Comparison of ENCODE assay signal across 26 cellular contexts in genomic region chr10:112844681-112845080, GRCh38.
"Had no signal": no experiment of that assay in that cellular context is flagged by ENCODE, and none has a peak within 500 bp of the region (broad histone marks: within the 10 kb centered on the region; RNA-seq: fewer than 3 reads in every experiment).

No MANE protein-coding gene starts in this region.

- H3K9ac ChIP-seq: SK-N-SH had no signal

- H3K27me3 ChIP-seq: ascending aorta, cardiac muscle cell, SJCRH30 had no signal

- H3K9me3 ChIP-seq: SJCRH30, SK-N-SH had no signal

- H3K4me1 Mint-ChIP-seq: activated naive CD4-positive, alpha-beta T cell treated with anti-CD3 and anti-CD28 coated beads, Interleukin-2, amount 50 U/mL, for 24 hours had no signal

- H3K4me3 ChIP-seq: ascending aorta, cardiac muscle cell, SJCRH30 had no signal

- H3K4me1 ChIP-seq: ascending aorta had no signal

- H3K9me2 ChIP-seq: SK-N-SH had no signal

- H3K27me3 Mint-ChIP-seq: activated naive CD4-positive, alpha-beta T cell treated with anti-CD3 and anti-CD28 coated beads, Interleukin-2, amount 50 U/mL, for 24 hours; brain had no signal

- H3K4me2 ChIP-seq: SK-N-SH had no signal

- H3K27ac Mint-ChIP-seq: activated CD8-positive, alpha-beta T cell treated with anti-CD3 and anti-CD28 coated beads, Interleukin-2, amount 10 ng/mL, durations not matched to agents 7 days and 5 days; activated naive CD4-positive, alpha-beta T cell treated with anti-CD3 and anti-CD28 coated beads, Interleukin-2, amount 50 U/mL, for 24 hours; brain had no signal

- H3K36me3 ChIP-seq: ascending aorta, cardiac muscle cell, SJCRH30, WERI-Rb-1 had no signal

- DNase-seq: activated CD4-positive, alpha-beta T cell treated with anti-CD3 and anti-CD28 coated beads for 4 hours; activated CD8-positive, alpha-beta memory T cell treated with anti-CD3 and anti-CD28 coated beads, Interleukin-2, amount 50 U/mL, for 48 hours; activated CD8-positive, alpha-beta T cell treated with anti-CD3 and anti-CD28 coated beads, Interleukin-2, amount 10 ng/mL, durations not matched to agents 7 days and 5 days; activated T-cell treated with anti-CD3 and anti-CD28 coated beads, Interleukin-2, amount 50 U/mL, for 1 hour; amniotic stem cell; cerebellar nuclear complex; Karpas-422; MM.1S; NCI-H1105; NCI-H1436; NCI-H1694 treated with DMSO at 0.1 percent for 48 hours; NCI-H2029 treated with DMSO at 0.1 percent for 48 hours; NCI-H345; NCI-H510A; NCI-H526 treated with DMSO at 0.1 percent for 48 hours; NK-92 treated with Interleukin-12 subunit alpha and Interleukin-12 subunit beta, amount 100 ng/mL, for 24 hours; OCI-M1; RPMI8226; SJCRH30; SK-N-SH; T-helper 1 cell; WERI-Rb-1 had no signal

- H3K4me3 Mint-ChIP-seq: activated CD8-positive, alpha-beta T cell treated with anti-CD3 and anti-CD28 coated beads, Interleukin-2, amount 10 ng/mL, durations not matched to agents 7 days and 5 days; activated naive CD4-positive, alpha-beta T cell treated with anti-CD3 and anti-CD28 coated beads, Interleukin-2, amount 50 U/mL, for 24 hours; brain had no signal

- H3K27ac ChIP-seq: ascending aorta, cardiac muscle cell, SJCRH30, WERI-Rb-1 had no signal
